Comparison of ENCODE assay signal across 8 cellular contexts in the genomic region with DNA sequence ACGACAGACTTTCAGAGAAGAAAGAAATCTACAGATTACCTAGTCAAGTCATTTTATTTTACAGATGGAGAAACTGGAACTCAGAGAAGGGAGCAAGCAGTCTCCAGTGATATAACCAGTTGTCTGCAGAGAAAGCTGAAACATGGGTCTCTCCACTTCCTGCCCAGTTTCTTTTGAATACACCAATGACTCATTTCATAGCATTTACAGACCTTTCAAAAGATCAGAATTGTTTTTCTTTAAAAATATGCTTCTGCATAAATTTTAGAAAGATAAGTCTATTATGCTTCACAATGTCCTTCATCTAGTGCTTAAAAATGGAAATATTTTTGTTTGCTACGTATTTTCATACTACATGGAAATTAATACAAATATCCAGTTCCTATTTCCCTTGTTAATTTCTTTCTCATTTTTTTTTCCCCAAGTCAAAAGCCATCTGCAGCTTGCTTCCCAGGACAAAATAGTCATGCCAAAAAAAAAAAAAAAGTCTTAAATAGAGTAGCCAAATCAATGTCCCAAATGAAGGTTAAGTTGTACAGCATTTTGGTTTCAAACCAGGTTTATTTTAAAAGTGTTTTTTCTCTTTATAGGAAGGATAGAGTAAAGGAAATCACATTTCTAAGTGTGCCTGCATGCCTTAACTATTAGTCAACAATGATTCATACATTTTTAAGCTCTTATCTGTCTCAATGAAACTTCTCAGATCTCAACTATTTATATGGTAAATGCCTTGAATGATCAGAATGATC. TPM values are rescaled to one million over a fixed set of nuclear protein-coding genes. Genes with fewer than 3 reads are reported as not detected.
DNase-seq lines count a peak whose midpoint lies in the region; ATAC-seq and TF ChIP-seq lines count a peak whose summit lies in the region.

No MANE protein-coding gene starts in this region.

- H3K4me1 ChIP-seq in subcutaneous abdominal adipose tissue (ENCODE audit: control insufficient read depth in 5 of 5, insufficient read depth in 5 of 5, low read length in 5 of 5): peaks cover 0 to 37% (median 8%) of the 10 kb centered on the region in 5 donors

- H3K4me3 ChIP-seq in WI38 (ENCODE audit: low read depth, low read length) (0 out of 2 replicates have a peak overlapping the region, but pooled peaks have one; percentile 7), subcutaneous abdominal adipose tissue (ENCODE audit: low read depth in 1 of 5, low read length in 5 of 5) (peak overlapping the region in 1 of 5 donors; percentile 30)

- DNase-seq in COLO829 (ENCODE audit: low spot score) (peak; percentile 69), left cardiac atrium (no peak), HEK293T (ENCODE audit: extremely low spot score) (no peak), putamen (ENCODE audit: low spot score) (no peak)

- H3K36me3 ChIP-seq in subcutaneous abdominal adipose tissue (ENCODE audit: control insufficient read depth in 5 of 5, insufficient read depth in 5 of 5, low read length in 5 of 5): no peaks in the 10 kb centered on the region

- H3K27ac ChIP-seq in subcutaneous abdominal adipose tissue (ENCODE audit: low read depth, low read length): peak overlapping the region; percentile 69

- CTCF ChIA-PET in HEK293T (lab: Yijun Ruan, JAX): interaction anchor here (1.6 kb wide), 1 partner anchor 37 kb away, joined by 5 read pairs; a partner anchor contains a TSS

- POLR2A ChIA-PET in HEK293T (lab: Yijun Ruan, JAX): no interaction called here

- intact Hi-C loops in left cardiac atrium (cut with DNase I): no loop called here

- no peak overlapping the region for H3K9ac ChIP-seq in subcutaneous abdominal adipose tissue (ENCODE audit: low read length in 5 of 5)

- no peak for TF ChIP-seq CTCF in WI38 (IDR thresholded peaks at IDR 0.05; ENCODE audit: low read depth, low read length)

- H3K9me3 ChIP-seq in subcutaneous abdominal adipose tissue (ENCODE audit: control insufficient read depth in 5 of 5, low read length in 5 of 5): no peaks in the 10 kb centered on the region

- no peaks in the 10 kb centered on the region for H3K27me3 ChIP-seq in subcutaneous abdominal adipose tissue (ENCODE audit: control insufficient read depth in 5 of 5, insufficient read depth in 4 of 5, low read length in 5 of 5)

- ATAC-seq in GM19438 (IDR thresholded peaks at IDR 0.05; ENCODE audit: low read depth, unreplicated experiment) (peak; percentile 68), HG03439 (IDR thresholded peaks at IDR 0.05; ENCODE audit: unreplicated experiment) (peak; percentile 51), left cardiac atrium (peak; percentile 62 to 80)

TF ChIP-seq in HEK293T, 16 proteins besides CTCF, POLR2A, EP300 and RAD21:
- TF ChIP-seq FOXA1 (IDR thresholded peaks at IDR 0.05): no peak
- no peak for TF ChIP-seq LEF1 (IDR thresholded peaks at IDR 0.05; ENCODE audit: borderline replicate concordance)
- no peak for TF ChIP-seq ZNF384 (IDR thresholded peaks at IDR 0.05)
- no peak for TF ChIP-seq ARNT (IDR thresholded peaks at IDR 0.05)

RNA-seq across cellular contexts. Expression of a gene that starts 36.9 kb away (rescaled TPM):
- 10 to 100 TPM; 12.1 to 12.4 TPM for total RNA-seq in left cardiac atrium
